In genomic region chr19:8336072-8336569, GRCh38 we compare ENCODE assay signal across 1 cellular context.
TF ChIP-seq lines count a peak whose summit lies in the region.

No MANE protein-coding gene starts in this region.

TF ChIP-seq in K562, 482 proteins besides CTCF, POLR2A, EP300 and RAD21:
- TF ChIP-seq ZNF280A (IDR thresholded peaks at IDR 0.05; ENCODE audit: low read depth, partially characterized antibody) (no peak), ZNF655 (CRISPR knock-in tag; IDR thresholded peaks at IDR 0.05) (no peak), ZKSCAN1 (IDR thresholded peaks at IDR 0.05; ENCODE audit: low read depth, low read length) (0 out of 2 replicates have a peak, but pooled peaks have one; percentile 6)
